1 cellular context compared by ENCODE assay signal in the genomic region with DNA sequence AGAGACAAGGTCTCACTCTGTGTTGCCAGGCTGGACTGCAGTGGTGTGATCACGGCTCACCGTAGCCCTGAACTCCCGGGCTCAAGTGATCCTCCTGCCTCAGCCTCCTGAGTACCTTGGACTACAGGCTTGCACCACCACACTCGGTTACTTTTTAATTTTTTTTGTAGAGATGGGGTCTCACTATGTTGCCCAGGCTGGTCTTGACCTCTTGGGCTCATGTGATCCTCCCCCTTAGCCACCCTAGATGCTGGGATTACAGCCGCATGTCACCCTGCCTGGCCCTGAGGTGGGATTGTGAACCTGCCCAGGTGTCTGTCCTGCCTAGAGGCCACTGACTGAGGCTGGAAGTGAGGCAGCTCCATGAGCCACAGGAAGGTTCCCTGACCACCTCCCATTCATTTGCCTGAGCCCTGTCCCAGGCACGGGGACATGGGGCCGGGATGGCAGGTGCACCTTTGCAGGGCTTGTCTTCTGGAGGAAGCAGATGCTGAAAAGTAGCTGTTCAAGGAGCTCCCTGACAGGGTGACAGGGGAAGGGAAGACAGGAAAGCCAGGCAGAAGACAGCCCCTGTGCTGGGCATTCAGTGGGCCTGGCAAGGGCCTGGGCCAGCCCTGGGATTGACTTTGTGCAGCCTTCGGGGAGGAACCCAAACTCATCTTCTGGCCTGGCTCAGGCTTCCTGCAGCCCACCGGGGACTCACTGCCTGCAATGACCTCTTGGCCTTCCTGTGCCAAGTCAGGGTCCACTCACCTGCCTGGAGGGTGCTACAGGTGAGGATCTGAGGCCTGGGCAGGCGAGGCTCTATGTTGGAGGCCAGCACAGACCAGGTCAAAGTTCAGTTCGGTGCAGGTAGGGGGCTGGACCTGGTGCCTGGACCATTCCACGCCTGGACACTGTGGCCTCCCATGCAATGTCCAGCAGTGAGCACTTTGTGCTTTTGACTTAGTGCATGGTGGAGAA.
TF ChIP-seq lines count a peak whose summit lies in the region.

No MANE protein-coding gene starts in this region.

TF ChIP-seq in HepG2, 621 proteins besides CTCF, POLR2A, EP300 and RAD21 (continued from another document and continues in another):
- TF ChIP-seq LBX2 (CRISPR knock-in tag; IDR thresholded peaks at IDR 0.05; ENCODE audit: borderline replicate concordance) (no peak), ZNF350 (CRISPR knock-in tag; IDR thresholded peaks at IDR 0.05; ENCODE audit: borderline replicate concordance, low read depth) (peak; percentile 45; the same call in 1 of the 2 replicates), PRPF4 (IDR thresholded peaks at IDR 0.05; ENCODE audit: low read depth, low read length, poor library complexity, severe bottlenecking) (no peak), HOXA3 (CRISPR knock-in tag; IDR thresholded peaks at IDR 0.05) (0 out of 2 replicates have a peak, but pooled peaks have one; percentile 13), FOXJ3 (CRISPR knock-in tag; IDR thresholded peaks at IDR 0.05; ENCODE audit: borderline replicate concordance) (no peak), PHF5A (CRISPR knock-in tag; IDR thresholded peaks at IDR 0.05; ENCODE audit: low read depth, unreplicated experiment) (no peak), ZNF780A (CRISPR knock-in tag; IDR thresholded peaks at IDR 0.05) (no peak), TBX2 (CRISPR knock-in tag; IDR thresholded peaks at IDR 0.05; ENCODE audit: borderline replicate concordance) (peak; percentile 45; the same call in 1 of the 2 replicates), AGO1 (IDR thresholded peaks at IDR 0.05; ENCODE audit: low read depth, low read length, poor library complexity, severe bottlenecking) (peak; percentile 45), HOXD1 (CRISPR knock-in tag; IDR thresholded peaks at IDR 0.05) (no peak), ZNF546 (CRISPR knock-in tag; conservative IDR thresholded peaks at IDR 0.05) (no peak), CEBPZ (IDR thresholded peaks at IDR 0.05; ENCODE audit: low read length) (no peak), KAT7 (CRISPR knock-in tag; IDR thresholded peaks at IDR 0.05; ENCODE audit: borderline replicate concordance) (no peak), ZNF333 (CRISPR knock-in tag; IDR thresholded peaks at IDR 0.05; ENCODE audit: borderline replicate concordance) (peak; percentile 6; the same call in 1 of the 2 replicates), ZFY (CRISPR knock-in tag; IDR thresholded peaks at IDR 0.05) (peak; percentile 54), MTA1 (CRISPR knock-in tag; IDR thresholded peaks at IDR 0.05; ENCODE audit: borderline replicate concordance) (peak; percentile 57; the same call in 1 of the 2 replicates), XRCC5 (optimal IDR thresholded peaks at IDR 0.05; ENCODE audit: low read length) (peak; percentile 24), ZZZ3 (CRISPR knock-in tag; IDR thresholded peaks at IDR 0.05; ENCODE audit: borderline replicate concordance) (no peak), ZNF337 (CRISPR knock-in tag; IDR thresholded peaks at IDR 0.05; ENCODE audit: borderline replicate concordance, low read depth) (0 out of 2 replicates have a peak, but pooled peaks have one; percentile 12), ZFX (CRISPR knock-in tag; IDR thresholded peaks at IDR 0.05; ENCODE audit: low read depth) (peak; percentile 76), ZNF781 (CRISPR knock-in tag; IDR thresholded peaks at IDR 0.05; ENCODE audit: borderline replicate concordance, not compliant biosample characterization) (no peak), ZBTB39 (CRISPR knock-in tag; IDR thresholded peaks at IDR 0.05) (no peak), ZSCAN9 (CRISPR knock-in tag; IDR thresholded peaks at IDR 0.05; ENCODE audit: borderline replicate concordance) (no peak), UBTF (CRISPR knock-in tag; IDR thresholded peaks at IDR 0.05) (peak; percentile 64), ISX (CRISPR knock-in tag; conservative IDR thresholded peaks at IDR 0.05) (no peak), ZSCAN30 (CRISPR knock-in tag; IDR thresholded peaks at IDR 0.05) (no peak), ZNF496 (CRISPR knock-in tag; IDR thresholded peaks at IDR 0.05; ENCODE audit: insufficient replicate concordance) (no peak), ZMYM3 (CRISPR knock-in tag; IDR thresholded peaks at IDR 0.05) (peak; percentile 69), NR2C2 (CRISPR knock-in tag; IDR thresholded peaks at IDR 0.05; ENCODE audit: borderline replicate concordance) (peak; percentile 43), ZNF263 (CRISPR knock-in tag; IDR thresholded peaks at IDR 0.05) (no peak; the same call in 1 of the 2 replicates), POGZ (CRISPR knock-in tag; IDR thresholded peaks at IDR 0.05) (no peak), ZBTB43 (CRISPR knock-in tag; conservative IDR thresholded peaks at IDR 0.05) (no peak), RXRB (CRISPR knock-in tag; IDR thresholded peaks at IDR 0.05; ENCODE audit: borderline replicate concordance) (0 out of 2 replicates have a peak, but pooled peaks have one; percentile 16), ZNF616 (CRISPR knock-in tag; IDR thresholded peaks at IDR 0.05; ENCODE audit: low read depth) (no peak), EEA1 (CRISPR knock-in tag; IDR thresholded peaks at IDR 0.05; ENCODE audit: borderline replicate concordance) (no peak; the same call in 1 of the 2 replicates), ZIK1 (CRISPR knock-in tag; IDR thresholded peaks at IDR 0.05; ENCODE audit: borderline replicate concordance, low read depth) (0 out of 2 replicates have a peak, but pooled peaks have one; percentile 43), SSRP1 (CRISPR knock-in tag; IDR thresholded peaks at IDR 0.05) (0 out of 2 replicates have a peak, but pooled peaks have one; percentile 30), TFAP4 (IDR thresholded peaks at IDR 0.05; ENCODE audit: borderline replicate concordance, low read depth) (peak; percentile 35; the same call in 1 of the 2 replicates), EED (CRISPR knock-in tag; IDR thresholded peaks at IDR 0.05) (0 out of 2 replicates have a peak, but pooled peaks have one; percentile 57), MIER3 (CRISPR knock-in tag; IDR thresholded peaks at IDR 0.05; ENCODE audit: borderline replicate concordance) (no peak), RBM39 (IDR thresholded peaks at IDR 0.05; ENCODE audit: low read depth, low read length, poor library complexity, severe bottlenecking) (no peak), KDM2A (CRISPR knock-in tag; IDR thresholded peaks at IDR 0.05; ENCODE audit: borderline replicate concordance, low read depth) (peak; percentile 20; the same call in 1 of the 2 replicates), SALL1 (CRISPR knock-in tag; IDR thresholded peaks at IDR 0.05) (peak; percentile 35), MIXL1 (CRISPR knock-in tag; IDR thresholded peaks at IDR 0.05) (no peak), SMARCC2 (IDR thresholded peaks at IDR 0.05) (no peak), ZNF225 (CRISPR knock-in tag; IDR thresholded peaks at IDR 0.05) (peak; percentile 79; the same call in 1 of the 2 replicates), KLF12 (CRISPR knock-in tag; IDR thresholded peaks at IDR 0.05; ENCODE audit: borderline replicate concordance) (no peak), NRL (CRISPR knock-in tag; IDR thresholded peaks at IDR 0.05; ENCODE audit: borderline replicate concordance) (peak; percentile 57), RARA (CRISPR knock-in tag; IDR thresholded peaks at IDR 0.05) (peak; percentile 34)
- TF ChIP-seq, protein P1, sequence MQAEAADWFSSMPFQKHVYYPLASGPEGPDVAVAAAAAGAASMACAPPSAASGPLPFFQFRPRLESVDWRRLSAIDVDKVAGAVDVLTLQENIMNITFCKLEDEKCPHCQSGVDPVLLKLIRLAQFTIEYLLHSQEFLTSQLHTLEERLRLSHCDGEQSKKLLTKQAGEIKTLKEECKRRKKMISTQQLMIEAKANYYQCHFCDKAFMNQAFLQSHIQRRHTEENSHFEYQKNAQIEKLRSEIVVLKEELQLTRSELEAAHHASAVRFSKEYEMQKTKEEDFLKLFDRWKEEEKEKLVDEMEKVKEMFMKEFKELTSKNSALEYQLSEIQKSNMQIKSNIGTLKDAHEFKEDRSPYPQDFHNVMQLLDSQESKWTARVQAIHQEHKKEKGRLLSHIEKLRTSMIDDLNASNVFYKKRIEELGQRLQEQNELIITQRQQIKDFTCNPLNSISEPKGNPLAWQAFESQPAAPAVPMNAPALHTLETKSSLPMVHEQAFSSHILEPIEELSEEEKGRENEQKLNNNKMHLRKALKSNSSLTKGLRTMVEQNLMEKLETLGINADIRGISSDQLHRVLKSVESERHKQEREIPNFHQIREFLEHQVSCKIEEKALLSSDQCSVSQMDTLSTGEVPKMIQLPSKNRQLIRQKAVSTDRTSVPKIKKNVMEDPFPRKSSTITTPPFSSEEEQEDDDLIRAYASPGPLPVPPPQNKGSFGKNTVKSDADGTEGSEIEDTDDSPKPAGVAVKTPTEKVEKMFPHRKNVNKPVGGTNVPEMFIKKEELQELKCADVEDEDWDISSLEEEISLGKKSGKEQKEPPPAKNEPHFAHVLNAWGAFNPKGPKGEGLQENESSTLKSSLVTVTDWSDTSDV (CRISPR knock-in tag; IDR thresholded peaks at IDR 0.05) = no peak
- TF ChIP-seq, protein P2, sequence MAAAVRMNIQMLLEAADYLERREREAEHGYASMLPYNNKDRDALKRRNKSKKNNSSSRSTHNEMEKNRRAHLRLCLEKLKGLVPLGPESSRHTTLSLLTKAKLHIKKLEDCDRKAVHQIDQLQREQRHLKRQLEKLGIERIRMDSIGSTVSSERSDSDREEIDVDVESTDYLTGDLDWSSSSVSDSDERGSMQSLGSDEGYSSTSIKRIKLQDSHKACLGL (CRISPR knock-in tag; IDR thresholded peaks at IDR 0.05) = peak; percentile 39; the same call in 1 of the 2 replicates
